1 cellular context compared by ENCODE assay signal in the genomic region with DNA sequence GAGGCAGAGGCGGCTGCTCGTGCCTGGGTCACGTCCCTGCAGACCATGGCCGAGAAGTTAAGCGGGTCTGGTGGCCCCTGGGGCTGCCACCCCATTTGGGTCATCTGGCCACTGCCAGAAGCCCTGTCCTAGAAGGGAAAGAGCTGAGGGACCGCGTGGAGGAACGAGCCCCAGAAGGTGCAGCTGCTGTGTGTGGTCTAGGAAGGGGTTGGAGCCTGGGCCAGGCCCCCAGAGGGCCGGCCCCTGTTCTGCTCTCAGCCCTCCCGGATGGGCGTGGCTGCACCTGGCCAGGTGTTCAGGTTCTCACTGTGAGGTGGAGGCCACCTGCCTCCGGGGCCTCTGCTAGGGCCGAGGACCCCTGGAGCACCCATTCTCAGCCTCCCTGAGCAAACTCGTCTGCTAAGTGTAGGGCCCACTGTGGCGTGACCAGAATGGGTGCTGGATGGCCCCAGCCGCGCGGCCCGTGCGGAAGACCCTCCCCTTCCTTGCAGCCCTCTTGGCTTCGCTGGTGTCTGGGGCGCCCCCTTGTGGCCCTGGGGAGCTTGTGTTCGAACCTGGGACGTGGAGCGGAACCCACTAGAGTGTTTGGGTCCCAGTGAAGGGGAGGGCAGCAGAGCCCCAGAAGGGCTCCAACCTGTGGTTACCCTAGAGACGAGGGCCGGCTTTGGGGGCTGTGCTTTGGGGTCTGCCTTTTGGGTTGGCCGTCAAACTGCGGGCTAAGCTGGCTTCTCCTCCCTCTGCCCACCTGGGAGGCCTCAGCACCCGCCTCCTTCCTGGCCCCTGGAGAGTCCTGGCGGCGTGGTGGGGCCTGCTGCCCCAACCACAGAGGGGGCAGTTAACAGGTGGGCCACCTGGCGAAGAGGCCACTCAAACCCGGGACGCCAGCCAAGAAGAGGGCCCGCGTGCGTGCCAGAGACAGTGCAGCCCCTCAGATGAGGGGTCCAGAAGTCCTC.
A peak's percentile ranks its signal among the peaks of the same experiment; 100 is the strongest.
TF ChIP-seq lines count a peak whose summit lies in the region.

No MANE protein-coding gene starts in this region.

TF ChIP-seq in K562, 482 proteins besides CTCF, POLR2A, EP300 and RAD21 (continued from another document and continues in another):
- no peak for TF ChIP-seq MECOM (CRISPR knock-in tag; IDR thresholded peaks at IDR 0.05)
- TF ChIP-seq PHF21A (IDR thresholded peaks at IDR 0.05; ENCODE audit: borderline replicate concordance, low read depth), result no peak
- peak; percentile 69 for TF ChIP-seq BHLHE40 (IDR thresholded peaks at IDR 0.05; ENCODE audit: low read length)
- no peak for TF ChIP-seq KAT2B (IDR thresholded peaks at IDR 0.05; ENCODE audit: low read depth, low read length)
- no peak for TF ChIP-seq MCM7 (IDR thresholded peaks at IDR 0.05)
- peak; percentile 88 for TF ChIP-seq ZFP36 (IDR thresholded peaks at IDR 0.05; ENCODE audit: low read depth, low read length, partially characterized antibody)
- TF ChIP-seq OTX1 (CRISPR knock-in tag; IDR thresholded peaks at IDR 0.05), result no peak
- TF ChIP-seq CTBP1 (IDR thresholded peaks at IDR 0.05; ENCODE audit: borderline replicate concordance), result peak; percentile 65; the same call in 1 of the 2 replicates
- TF ChIP-seq HCFC1 (IDR thresholded peaks at IDR 0.05; ENCODE audit: low read depth, low read length), result no peak; the same call in 1 of the 2 replicates
- no peak for TF ChIP-seq NCOA1 (IDR thresholded peaks at IDR 0.05; ENCODE audit: low read depth)
- TF ChIP-seq ZNF121 (CRISPR knock-in tag; conservative IDR thresholded peaks at IDR 0.05), result no peak
- no peak for TF ChIP-seq ZNF140 (CRISPR knock-in tag; IDR thresholded peaks at IDR 0.05)
- no peak for TF ChIP-seq U2AF1 (optimal IDR thresholded peaks at IDR 0.05; ENCODE audit: low read depth, low read length)
- no peak for TF ChIP-seq C11orf30 (IDR thresholded peaks at IDR 0.05; ENCODE audit: low read depth)
- peak; percentile 68 for TF ChIP-seq ZNF436 (CRISPR knock-in tag; IDR thresholded peaks at IDR 0.05)
- peak; percentile 88 for TF ChIP-seq XRCC5 (IDR thresholded peaks at IDR 0.05; ENCODE audit: low read depth, low read length)
- no peak for TF ChIP-seq THRAP3 (IDR thresholded peaks at IDR 0.05; ENCODE audit: borderline replicate concordance)
- no peak for TF ChIP-seq ZNF830 (CRISPR knock-in tag; IDR thresholded peaks at IDR 0.05)
- peak; percentile 52; the same call in 1 of the 2 replicates for TF ChIP-seq BCOR (IDR thresholded peaks at IDR 0.05)
- no peak for TF ChIP-seq GABPA (tag; conservative IDR thresholded peaks at IDR 0.05; ENCODE audit: low read depth)
- peak; percentile 55 for TF ChIP-seq SMC3 (conservative IDR thresholded peaks at IDR 0.05; ENCODE audit: insufficient read depth, low read depth, low read length)
- TF ChIP-seq, protein P1, sequence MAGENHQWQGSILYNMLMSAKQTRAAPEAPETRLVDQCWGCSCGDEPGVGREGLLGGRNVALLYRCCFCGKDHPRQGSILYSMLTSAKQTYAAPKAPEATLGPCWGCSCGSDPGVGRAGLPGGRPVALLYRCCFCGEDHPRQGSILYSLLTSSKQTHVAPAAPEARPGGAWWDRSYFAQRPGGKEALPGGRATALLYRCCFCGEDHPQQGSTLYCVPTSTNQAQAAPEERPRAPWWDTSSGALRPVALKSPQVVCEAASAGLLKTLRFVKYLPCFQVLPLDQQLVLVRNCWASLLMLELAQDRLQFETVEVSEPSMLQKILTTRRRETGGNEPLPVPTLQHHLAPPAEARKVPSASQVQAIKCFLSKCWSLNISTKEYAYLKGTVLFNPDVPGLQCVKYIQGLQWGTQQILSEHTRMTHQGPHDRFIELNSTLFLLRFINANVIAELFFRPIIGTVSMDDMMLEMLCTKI (IDR thresholded peaks at IDR 0.05; ENCODE audit: partially characterized antibody), result no peak
- TF ChIP-seq HDAC1 (IDR thresholded peaks at IDR 0.05), result peak in 1 of 2 experiments; percentile 54; a peak in 1 of 4 replicates
- TF ChIP-seq CHD7 (IDR thresholded peaks at IDR 0.05; ENCODE audit: low read depth, low read length), result no peak
- no peak for TF ChIP-seq THAP12 (CRISPR knock-in tag; IDR thresholded peaks at IDR 0.05)
- TF ChIP-seq LCOR (CRISPR knock-in tag; IDR thresholded peaks at IDR 0.05), result 0 out of 2 replicates have a peak, but pooled peaks have one; percentile 26
- no peak for TF ChIP-seq RFX1 (IDR thresholded peaks at IDR 0.05)
- peak; percentile 26; the same call in 1 of the 2 replicates for TF ChIP-seq L3MBTL2 (IDR thresholded peaks at IDR 0.05)
- peak; percentile 55 for TF ChIP-seq RBFOX2 (IDR thresholded peaks at IDR 0.05; ENCODE audit: low read depth, low read length)
- TF ChIP-seq KAT7 (CRISPR knock-in tag; IDR thresholded peaks at IDR 0.05; ENCODE audit: borderline replicate concordance), result 0 out of 2 replicates have a peak, but pooled peaks have one; percentile 43
- TF ChIP-seq CREB1 (IDR thresholded peaks at IDR 0.05), result no peak
- TF ChIP-seq CREB1 (CRISPR knock-in tag; IDR thresholded peaks at IDR 0.05), result peak; percentile 51; the same call in 1 of the 2 replicates
- TF ChIP-seq ZBED1 (IDR thresholded peaks at IDR 0.05), result no peak
- no peak for TF ChIP-seq SREBF1 (IDR thresholded peaks at IDR 0.05; ENCODE audit: borderline replicate concordance, low read depth, low read length)
- no peak for TF ChIP-seq MTA3 (IDR thresholded peaks at IDR 0.05; ENCODE audit: borderline replicate concordance)
- TF ChIP-seq ATF7 (IDR thresholded peaks at IDR 0.05), result no peak
- TF ChIP-seq SETDB1 (IDR thresholded peaks at IDR 0.05; ENCODE audit: low read length), result no peak
- no peak for TF ChIP-seq ZNF280A (IDR thresholded peaks at IDR 0.05; ENCODE audit: low read depth, partially characterized antibody)
- no peak for TF ChIP-seq RBM14 (IDR thresholded peaks at IDR 0.05; ENCODE audit: borderline replicate concordance, insufficient read depth, low read depth, low read length)
- TF ChIP-seq CBX5 (IDR thresholded peaks at IDR 0.05; ENCODE audit: borderline replicate concordance, low read depth), result no peak
- TF ChIP-seq, protein P2, sequence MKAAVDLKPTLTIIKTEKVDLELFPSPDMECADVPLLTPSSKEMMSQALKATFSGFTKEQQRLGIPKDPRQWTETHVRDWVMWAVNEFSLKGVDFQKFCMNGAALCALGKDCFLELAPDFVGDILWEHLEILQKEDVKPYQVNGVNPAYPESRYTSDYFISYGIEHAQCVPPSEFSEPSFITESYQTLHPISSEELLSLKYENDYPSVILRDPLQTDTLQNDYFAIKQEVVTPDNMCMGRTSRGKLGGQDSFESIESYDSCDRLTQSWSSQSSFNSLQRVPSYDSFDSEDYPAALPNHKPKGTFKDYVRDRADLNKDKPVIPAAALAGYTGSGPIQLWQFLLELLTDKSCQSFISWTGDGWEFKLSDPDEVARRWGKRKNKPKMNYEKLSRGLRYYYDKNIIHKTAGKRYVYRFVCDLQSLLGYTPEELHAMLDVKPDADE (conservative IDR thresholded peaks at IDR 0.05; ENCODE audit: control insufficient read depth, low read depth, low read length), result peak; percentile 71; the same call in 1 of the 2 replicates
- no peak for TF ChIP-seq SUPT5H (IDR thresholded peaks at IDR 0.05)
- TF ChIP-seq FOXP1 (CRISPR knock-in tag; IDR thresholded peaks at IDR 0.05), result 0 out of 2 replicates have a peak, but pooled peaks have one; percentile 61
- no peak for TF ChIP-seq MAFK (IDR thresholded peaks at IDR 0.05; ENCODE audit: low read length)
- TF ChIP-seq ZNF77 (CRISPR knock-in tag; IDR thresholded peaks at IDR 0.05), result no peak
- no peak for TF ChIP-seq RUNX1 (IDR thresholded peaks at IDR 0.05; ENCODE audit: low read depth)
- TF ChIP-seq, protein P3, sequence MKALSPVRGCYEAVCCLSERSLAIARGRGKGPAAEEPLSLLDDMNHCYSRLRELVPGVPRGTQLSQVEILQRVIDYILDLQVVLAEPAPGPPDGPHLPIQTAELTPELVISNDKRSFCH (CRISPR knock-in tag; IDR thresholded peaks at IDR 0.05), result no peak
- TF ChIP-seq, protein P3 (tag; IDR thresholded peaks at IDR 0.05), result no peak
